8 cellular contexts compared by ENCODE assay signal in genomic region chr3:48635222-48636021, GRCh38. TPM values are rescaled to one million over a fixed set of nuclear protein-coding genes. Genes with fewer than 3 reads are reported as not detected.
DNase-seq lines count a peak whose midpoint lies in the region; ATAC-seq, FAIRE-seq and TF ChIP-seq lines count a peak whose summit lies in the region.

SLC26A6 (minus strand) TSS chr3:48635461; CDS start chr3:48635393, 68 bp downstream.

- peaks cover 34% of the 10 kb centered on the region for H4K20me1 ChIP-seq in astrocyte (ENCODE audit: insufficient read depth, low read length)

- peak within 1 kb of the TSS; percentile 83 for H2AFZ ChIP-seq in astrocyte (ENCODE audit: low read depth, low read length)

- H3K27me3 Mint-ChIP-seq in astrocyte (ENCODE audit: low read depth, unreplicated experiment), result peaks cover 2% of the 10 kb centered on the region

- peaks cover 22% of the 10 kb centered on the region for H3K79me2 ChIP-seq in astrocyte (ENCODE audit: insufficient read depth, low read length)

- peak in 1 of 2 donors; percentile 6 for TF ChIP-seq POLR2A in vagina (IDR thresholded peaks at IDR 0.05)

- intact Hi-C loops in T-helper 2 cell treated with Interferon-gamma antibody and Interleukin-4, amounts not matched to agents 100 ng/mL and 5 ng/mL, for 36 hours (cut with micrococcal nuclease), result loop anchor here (1.0 to 10.0 kb wide), 5 partner anchors 21 to 231 kb away; partner anchors contain the start of genes NCKIPSD and UQCRC1
- intact Hi-C loops in right cardiac atrium (cut with DNase I), result no loop called here
- intact Hi-C loops in vagina (cut with DNase I), result no loop called here

- TF ChIP-seq CTCF in astrocyte (IDR thresholded peaks at IDR 0.05; ENCODE audit: insufficient read depth, low read depth, low read length) (peak; percentile 36), vagina (IDR thresholded peaks at IDR 0.05) (peak; percentile 14 to 59 (median 43))

- H3K27ac ChIP-seq in astrocyte (ENCODE audit: low read depth, low read length), result peak within 1 kb of the TSS; percentile 36
- H3K27ac ChIP-seq in right cardiac atrium (ENCODE audit: low read length), result peak within 1 kb of the TSS; percentile 82
- peak within 1 kb of the TSS; percentile 77 for H3K27ac ChIP-seq in vagina

- H3K36me3 ChIP-seq in astrocyte (ENCODE audit: insufficient read depth, low read length) (no peaks in the 10 kb centered on the region), vagina (peaks cover 0 to 19% of the 10 kb centered on the region in 2 donors)

- H3K4me3 ChIP-seq in astrocyte (ENCODE audit: insufficient read depth, low read depth, low read length) (peak within 1 kb of the TSS; percentile 77), right cardiac atrium (ENCODE audit: low read length) (peak within 1 kb of the TSS; percentile 64), vagina (peak within 1 kb of the TSS; percentile 76 to 96)

- peak within 1 kb of the TSS; percentile 87 for H3K27ac Mint-ChIP-seq in astrocyte (ENCODE audit: unreplicated experiment)

- peaks cover 16% of the 10 kb centered on the region for H3K4me1 Mint-ChIP-seq in astrocyte (ENCODE audit: low read depth, unreplicated experiment)

- no peaks in the 10 kb centered on the region for H3K27me3 ChIP-seq in astrocyte (ENCODE audit: insufficient read depth, low read length)
- H3K27me3 ChIP-seq in right cardiac atrium (ENCODE audit: control insufficient read depth, insufficient read depth), result no peaks in the 10 kb centered on the region
- no peaks in the 10 kb centered on the region for H3K27me3 ChIP-seq in vagina

- ATAC-seq in GM18499 (IDR thresholded peaks at IDR 0.05; ENCODE audit: insufficient read depth, unreplicated experiment) (peak; percentile 46), HG02970 (IDR thresholded peaks at IDR 0.05; ENCODE audit: low FRiP score, unreplicated experiment) (peak; percentile 85), right cardiac atrium (peak; percentile 98)

- H3K9ac ChIP-seq in astrocyte (ENCODE audit: low read length), result peak within 1 kb of the TSS; percentile 85

- H3K4me2 ChIP-seq in astrocyte (ENCODE audit: low read length), result peak within 1 kb of the TSS; percentile 87

- H3K9me3 ChIP-seq in astrocyte (ENCODE audit: insufficient read depth, low read depth, low read length) (no peaks in the 10 kb centered on the region), right cardiac atrium (ENCODE audit: control insufficient read depth, low read length) (no peaks in the 10 kb centered on the region), vagina (no peaks in the 10 kb centered on the region)

- H3K4me1 ChIP-seq in astrocyte (ENCODE audit: insufficient read depth, low read length) (peaks cover 16% of the 10 kb centered on the region), right cardiac atrium (ENCODE audit: control insufficient read depth, insufficient read depth, low read length) (no peaks in the 10 kb centered on the region), vagina (peaks cover 30% of the 10 kb centered on the region)

- WGBS in right cardiac atrium, result under 1% methylated on average over 68 of the region's 68 CpGs

- no peaks in the 10 kb centered on the region for H3K9me3 Mint-ChIP-seq in astrocyte (ENCODE audit: unreplicated experiment)

- H3K36me3 Mint-ChIP-seq in astrocyte (ENCODE audit: low read depth, unreplicated experiment), result peaks cover 23% of the 10 kb centered on the region

- peak within 1 kb of the TSS; percentile 88 for H3K4me3 Mint-ChIP-seq in astrocyte (ENCODE audit: unreplicated experiment)

- DNase-seq in NCI-H187 treated with DMSO at 0.1 percent for 48 hours (lab: John Stamatoyannopoulos, UW) (peak; percentile 11), astrocyte (ENCODE audit: low read depth) (peak; percentile 88), right cardiac atrium (peak; percentile 98 to 99 (median 99)), putamen (ENCODE audit: low spot score) (peak; percentile 95), vagina (ENCODE audit: extremely low spot score in 2 of 2) (peak in 1 of 2 donors; percentile 94)

- no peak for FAIRE-seq in astrocyte (lab: Jason Lieb, UNC)

RNA-seq across cellular contexts. Expression of gene SLC26A6, which starts in this region (rescaled TPM):
- 43.7 and 47.3 TPM in 2 replicates for total RNA-seq in T-helper 2 cell treated with Interferon-gamma antibody and Interleukin-4, amounts not matched to agents 100 ng/mL and 5 ng/mL, for 36 hours
- 30.3 and 32.0 TPM in 2 replicates for total RNA-seq in astrocyte
- total RNA-seq in right cardiac atrium, result 10 to 100 TPM in 3 of 4 donors, 1 to 10 TPM in 1; 8.6 to 15.4 (median 14.5) TPM
- polyA plus RNA-seq in right cardiac atrium, result 12.0 TPM
- 35.1 TPM for total RNA-seq in vagina

Comparison
In these comparisons a context has a peak if more than half of its experiments do, and no peak if none do; other contexts are left out.
1. ATAC-seq: peak in every context shown above with its lines; median percentile 98 in right cardiac atrium; 85 in HG02970; 46 in GM18499.